In genomic region chr5:87327998-87328397, GRCh38 we compare ENCODE assay signal across 20 cellular contexts.
"Had no signal": no experiment of that assay in that cellular context is flagged by ENCODE, and none has a peak within 500 bp of the region (broad histone marks: within the 10 kb centered on the region; RNA-seq: fewer than 3 reads in every experiment).

No MANE protein-coding gene starts in this region.

- H3K4me1 ChIP-seq: colonic mucosa, prostate gland had no signal

- H3K9me3 ChIP-seq: colonic mucosa, gastrocnemius medialis, prostate gland, SK-N-SH, upper lobe of left lung had no signal

- FAIRE-seq: bronchial epithelial cell, endothelial cell of umbilical vein, TTC549 had no signal

- ATAC-seq: gastrocnemius medialis; left cardiac atrium; natural killer cell treated with Interleukin-12 subunit alpha and Interleukin-12 subunit beta and Interleukin-15 and Interleukin-18, amount 100 ng/mL, for 72 hours; sciatic nerve had no signal

- H3K27ac Mint-ChIP-seq: activated B cell treated with CpG ODN at 0.5 μM for 24 hours; activated naive CD8-positive, alpha-beta T cell; natural killer cell treated with Interleukin-12 subunit alpha and Interleukin-12 subunit beta and Interleukin-15 and Interleukin-18, amount 100 ng/mL, for 72 hours; stimulated activated naive CD8-positive, alpha-beta T cell treated with anti-CD3 and anti-CD28 coated beads, Interleukin-15, Interleukin-2, amounts not matched to agents 100 ng/mL and 50 ng/mL, for 24 hours; T-helper 1 cell treated with Interleukin-12 subunit alpha and Interleukin-12 subunit beta and Interleukin-4 antibody, amounts not matched to agents 30 μg/mL and 1 μg/mL, for 36 hours had no signal

- H3K9me3 Mint-ChIP-seq: activated B cell treated with CpG ODN at 0.5 μM for 24 hours; natural killer cell treated with Interleukin-12 subunit alpha and Interleukin-12 subunit beta and Interleukin-15 and Interleukin-18, amount 100 ng/mL, for 72 hours; stimulated activated naive CD8-positive, alpha-beta T cell treated with anti-CD3 and anti-CD28 coated beads, Interleukin-15, Interleukin-2, amounts not matched to agents 100 ng/mL and 50 ng/mL, for 24 hours; T-helper 1 cell treated with Interleukin-12 subunit alpha and Interleukin-12 subunit beta and Interleukin-4 antibody, amounts not matched to agents 30 μg/mL and 1 μg/mL, for 36 hours had no signal

- H3K27ac ChIP-seq: colonic mucosa, gastrocnemius medialis, prostate gland, upper lobe of left lung had no signal

- H3K36me3 Mint-ChIP-seq: natural killer cell treated with Interleukin-12 subunit alpha and Interleukin-12 subunit beta and Interleukin-15 and Interleukin-18, amount 100 ng/mL, for 72 hours had no signal

- H3K36me3 ChIP-seq: colonic mucosa, gastrocnemius medialis, prostate gland had no signal

- H3K27me3 Mint-ChIP-seq: activated B cell treated with CpG ODN at 0.5 μM for 24 hours; activated naive CD8-positive, alpha-beta T cell; natural killer cell treated with Interleukin-12 subunit alpha and Interleukin-12 subunit beta and Interleukin-15 and Interleukin-18, amount 100 ng/mL, for 72 hours; stimulated activated naive CD8-positive, alpha-beta T cell treated with anti-CD3 and anti-CD28 coated beads, Interleukin-15, Interleukin-2, amounts not matched to agents 100 ng/mL and 50 ng/mL, for 24 hours had no signal

- H3K4me3 ChIP-seq: colonic mucosa, gastrocnemius medialis, lung, prostate gland, upper lobe of left lung had no signal

- H3K4me3 Mint-ChIP-seq: activated B cell treated with CpG ODN at 0.5 μM for 24 hours; activated naive CD8-positive, alpha-beta T cell; natural killer cell treated with Interleukin-12 subunit alpha and Interleukin-12 subunit beta and Interleukin-15 and Interleukin-18, amount 100 ng/mL, for 72 hours; stimulated activated naive CD8-positive, alpha-beta T cell treated with anti-CD3 and anti-CD28 coated beads, Interleukin-15, Interleukin-2, amounts not matched to agents 100 ng/mL and 50 ng/mL, for 24 hours; T-helper 1 cell treated with Interleukin-12 subunit alpha and Interleukin-12 subunit beta and Interleukin-4 antibody, amounts not matched to agents 30 μg/mL and 1 μg/mL, for 36 hours had no signal

- DNase-seq: activated B cell treated with CpG ODN at 0.5 μM for 24 hours; activated effector memory CD4-positive, alpha-beta T cell treated with Interleukin-2 at 50 U/mL for 16 hours; activated T-cell treated with anti-CD3 and anti-CD28 coated beads, Interleukin-2, amount 50 U/mL, for 1 hour; aorta; colonic mucosa; gastrocnemius medialis; left cardiac atrium; nucleus accumbens; SK-N-SH; upper lobe of left lung had no signal

- H3K27me3 ChIP-seq: colonic mucosa, gastrocnemius medialis, upper lobe of left lung had no signal
